8 cellular contexts compared by ENCODE assay signal in the genomic region with DNA sequence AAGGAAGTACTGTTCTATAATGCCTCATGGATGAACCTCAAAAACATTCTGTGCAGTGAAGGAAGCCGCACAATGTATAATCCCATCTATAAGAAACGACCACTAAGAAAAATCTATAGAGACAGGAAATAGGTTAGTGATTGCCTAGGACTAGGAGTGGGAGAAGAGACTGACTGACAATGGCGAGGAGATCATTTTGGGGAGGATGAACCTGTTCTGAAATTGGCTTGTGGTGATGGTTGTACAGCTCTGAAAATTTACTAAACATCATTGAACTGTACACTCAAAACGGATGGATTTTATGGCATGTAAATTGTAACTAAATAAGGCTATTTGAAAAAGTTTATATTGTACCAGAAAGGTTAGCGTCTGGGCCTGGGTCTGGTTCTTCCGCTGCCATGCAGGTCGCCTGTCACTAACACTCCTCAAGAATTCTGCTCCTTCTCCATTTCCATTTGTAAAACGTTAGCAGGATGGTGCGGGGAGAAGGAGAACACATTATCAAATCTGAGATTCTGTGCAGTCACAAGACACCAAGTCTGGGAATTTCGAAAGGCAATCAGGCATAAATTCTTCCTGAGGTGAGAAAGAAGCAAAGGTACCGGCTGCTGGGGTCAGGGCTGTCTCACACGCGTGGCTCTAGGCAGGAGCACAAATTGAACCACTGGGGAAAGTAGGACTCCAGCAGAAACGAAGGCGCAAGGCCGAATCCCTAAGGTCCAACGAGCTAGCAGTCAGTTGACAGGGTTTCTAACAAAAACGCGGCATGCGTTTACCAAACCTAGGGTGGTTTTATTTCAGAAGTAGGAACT. TPM values are rescaled to one million over a fixed set of nuclear protein-coding genes. Genes with fewer than 3 reads are reported as not detected.
DNase-seq lines count a peak whose midpoint lies in the region; ATAC-seq, FAIRE-seq and TF ChIP-seq lines count a peak whose summit lies in the region.

No MANE protein-coding gene starts in this region.

- BruUV-seq in K562 (replicated peaks; lab: Mats Ljungman, UMichigan): TSS peak; percentile 71

- H3K9me3 Mint-ChIP-seq in naive thymus-derived CD4-positive, alpha-beta T cell: no peaks in the 10 kb centered on the region

- POLR2A ChIA-PET in K562 (lab: Yijun Ruan, JAX): interaction anchor here (0.5 to 1.3 kb wide), 8 partner anchors 8 to 730 kb away, joined by 3 read pairs; no protein-coding TSS in a partner anchor
- POLR2A ChIA-PET in naive thymus-derived CD4-positive, alpha-beta T cell (lab: Charles Lee): no interaction called here

- H3K9ac ChIP-seq in K562 (ENCODE audit: insufficient read depth in 1 of 2, low read depth in 2 of 2, low read length in 2 of 2): peak overlapping the region; percentile 82 to 98

- no peaks in the 10 kb centered on the region for H4K20me1 ChIP-seq in K562 (replicated peaks; ENCODE audit: control insufficient read depth, insufficient read depth, low read length)

- peak overlapping the region; percentile 82 for H3K27ac ChIP-seq in K562 (ENCODE audit: extremely low read depth, low read depth, low read length)
- no peak overlapping the region for H3K27ac ChIP-seq in naive thymus-derived CD4-positive, alpha-beta T cell (ENCODE audit: low read depth, low read length)

- no peak for TF ChIP-seq RAD21 in K562 (CRISPR knock-in tag; conservative IDR thresholded peaks at IDR 0.05 in 1 of 2, IDR thresholded peaks at IDR 0.05 in 1 of 2)

- no peak for FAIRE-seq in K562 (lab: Jason Lieb, UNC)

- CTCF ChIA-PET in K562 (lab: Yijun Ruan, JAX; ENCODE audit: low intra/inter-chr PET ratio): no interaction called here
- CTCF ChIA-PET in naive thymus-derived CD4-positive, alpha-beta T cell (lab: Charles Lee): no interaction called here

- TF ChIP-seq EP300 in K562 (IDR thresholded peaks at IDR 0.05; ENCODE audit: low read length): no peak

- DNase-seq in BE2C (no peak), K562 (ENCODE audit: extremely low read depth in 1 of 4, low spot score in 3 of 4) (peak in 1 of 4 experiments; percentile 13), GM19240 (ENCODE audit: insufficient read length, low spot score) (no peak), NOMO-1 treated with DMSO at 0.1 percent for 48 hours (lab: John Stamatoyannopoulos, UW; ENCODE audit: unreplicated experiment) (no peak), NCI-H1694 (lab: John Stamatoyannopoulos, UW) (no peak)
- DNase-seq in naive thymus-derived CD4-positive, alpha-beta T cell: no peak

- TF ChIP-seq POLR2A in K562 (conservative IDR thresholded peaks at IDR 0.05): no peak

- peaks cover 0 to 15% (median 10%) of the 10 kb centered on the region in 7 donors for H3K4me1 Mint-ChIP-seq in naive thymus-derived CD4-positive, alpha-beta T cell

- H3K27me3 ChIP-seq in BE2C (peaks cover 21% of the 10 kb centered on the region), K562 (ENCODE audit: control insufficient read depth in 2 of 2, insufficient read depth in 2 of 2, low read length in 2 of 2) (no peaks in the 10 kb centered on the region)
- H3K27me3 ChIP-seq in naive thymus-derived CD4-positive, alpha-beta T cell (ENCODE audit: control insufficient read depth in 2 of 2, insufficient read depth in 2 of 2, low read length in 2 of 2): peaks cover 0 to 9% of the 10 kb centered on the region in 2 donors

- no peaks in the 10 kb centered on the region for H3K9me3 ChIP-seq in BE2C
- H3K9me3 ChIP-seq in K562 (replicated peaks; ENCODE audit: control insufficient read depth, insufficient read depth, low read depth, low read length): no peaks in the 10 kb centered on the region
- H3K9me3 ChIP-seq in naive thymus-derived CD4-positive, alpha-beta T cell (ENCODE audit: control insufficient read depth in 2 of 3, low read length in 3 of 3): no peaks in the 10 kb centered on the region

- peaks cover 36% of the 10 kb centered on the region for H3K79me2 ChIP-seq in K562 (ENCODE audit: control insufficient read depth, insufficient read depth, low read length)

- peak overlapping the region; percentile 90 for H3K4me2 ChIP-seq in K562 (ENCODE audit: insufficient read depth, low read length)

- H3K27me3 Mint-ChIP-seq in naive thymus-derived CD4-positive, alpha-beta T cell: peaks cover 57 to 77% (median 67%) of the 10 kb centered on the region in 5 donors

- H3K27ac Mint-ChIP-seq in naive thymus-derived CD4-positive, alpha-beta T cell: no peak overlapping the region

- peak overlapping the region; percentile 14 to 81 (median 66) for H3K4me3 Mint-ChIP-seq in naive thymus-derived CD4-positive, alpha-beta T cell

- no peaks in the 10 kb centered on the region for H3K36me3 ChIP-seq in BE2C
- peaks cover 21% of the 10 kb centered on the region for H3K36me3 ChIP-seq in K562 (ENCODE audit: control insufficient read depth, insufficient read depth, low read length)
- no peaks in the 10 kb centered on the region for H3K36me3 ChIP-seq in naive thymus-derived CD4-positive, alpha-beta T cell (ENCODE audit: control insufficient read depth in 2 of 3, insufficient read depth in 3 of 3, low read length in 3 of 3)

- WGBS in K562 (ENCODE audit: insufficient coverage, low coverage, missing lambda C conversion rate): 9% methylated on average over 20 of the region's 20 CpGs

- no peaks in the 10 kb centered on the region for H3K36me3 Mint-ChIP-seq in naive thymus-derived CD4-positive, alpha-beta T cell

- no peaks in the 10 kb centered on the region for H3K9me1 ChIP-seq in K562 (ENCODE audit: control insufficient read depth, insufficient read depth, low read length)

- ATAC-seq in HG02678 (IDR thresholded peaks at IDR 0.05; ENCODE audit: unreplicated experiment): peak; percentile 0
- ATAC-seq in K562: peak; percentile 17
- no peak for ATAC-seq in naive thymus-derived CD4-positive, alpha-beta T cell
- ATAC-seq in HG03342 (IDR thresholded peaks at IDR 0.05; ENCODE audit: unreplicated experiment): no peak

- H3K4me1 ChIP-seq in BE2C (no peaks in the 10 kb centered on the region), K562 (replicated peaks in 1 of 2; ENCODE audit: control insufficient read depth in 2 of 2, insufficient read depth in 2 of 2, low read length in 2 of 2) (peaks cover 15 to 22% of the 10 kb centered on the region in 2 experiments; a peak in 4 of 5 replicates)
- H3K4me1 ChIP-seq in naive thymus-derived CD4-positive, alpha-beta T cell (ENCODE audit: control insufficient read depth in 2 of 2, insufficient read depth in 2 of 2, low read length in 2 of 2): peaks cover 0 to 5% of the 10 kb centered on the region in 2 donors

- H3K4me3 ChIP-seq in BE2C (ENCODE audit: low read depth, low read length) (peak overlapping the region; percentile 66), K562 (peak overlapping the region; percentile 70)
- no peak overlapping the region for H3K4me3 ChIP-seq in naive thymus-derived CD4-positive, alpha-beta T cell (ENCODE audit: low read length)

- in situ Hi-C loops in K562 (cut with MboI): no loop called here

- peak overlapping the region; percentile 97 for H2AFZ ChIP-seq in K562 (ENCODE audit: low read depth, low read length)

- intact Hi-C loops in K562 (cut with micrococcal nuclease): loop anchor here (5.0 kb wide), 1 partner anchor 111 kb away; no protein-coding TSS in a partner anchor
- intact Hi-C loops in naive thymus-derived CD4-positive, alpha-beta T cell (cut with micrococcal nuclease): loop anchor here in 1 of 2 donors (10.0 kb wide), 1 partner anchor 211 kb away; no protein-coding TSS in a partner anchor

- TF ChIP-seq CTCF in BE2C (IDR thresholded peaks at IDR 0.05; ENCODE audit: low read depth, low read length): no peak
- no peak for TF ChIP-seq CTCF in K562 (IDR thresholded peaks at IDR 0.05 in 2 of 3, conservative IDR thresholded peaks at IDR 0.05 in 1 of 3; ENCODE audit: insufficient read depth in 2 of 3, low read depth in 1 of 3, low read length in 3 of 3)

TF ChIP-seq in K562, 482 proteins besides CTCF, POLR2A, EP300 and RAD21 (continues in another document):
- TF ChIP-seq, protein P1, sequence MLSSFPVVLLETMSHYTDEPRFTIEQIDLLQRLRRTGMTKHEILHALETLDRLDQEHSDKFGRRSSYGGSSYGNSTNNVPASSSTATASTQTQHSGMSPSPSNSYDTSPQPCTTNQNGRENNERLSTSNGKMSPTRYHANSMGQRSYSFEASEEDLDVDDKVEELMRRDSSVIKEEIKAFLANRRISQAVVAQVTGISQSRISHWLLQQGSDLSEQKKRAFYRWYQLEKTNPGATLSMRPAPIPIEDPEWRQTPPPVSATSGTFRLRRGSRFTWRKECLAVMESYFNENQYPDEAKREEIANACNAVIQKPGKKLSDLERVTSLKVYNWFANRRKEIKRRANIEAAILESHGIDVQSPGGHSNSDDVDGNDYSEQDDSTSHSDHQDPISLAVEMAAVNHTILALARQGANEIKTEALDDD (IDR thresholded peaks at IDR 0.05): 0 out of 2 replicates have a peak, but pooled peaks have one; percentile 20
- TF ChIP-seq MAFF (IDR thresholded peaks at IDR 0.05; ENCODE audit: low read length) (no peak), SAP30 (IDR thresholded peaks at IDR 0.05; ENCODE audit: borderline replicate concordance, insufficient read depth, low read depth, low read length, poor library complexity, severe bottlenecking) (peak; percentile 7), PRPF4 (IDR thresholded peaks at IDR 0.05; ENCODE audit: insufficient read depth, low read depth, low read length, poor library complexity, severe bottlenecking) (no peak), FOXP1 (CRISPR knock-in tag; IDR thresholded peaks at IDR 0.05) (no peak)

RNA-seq across cellular contexts. Expression of a gene that starts 0.8 kb away (rescaled TPM):
- polyA plus RNA-seq in BE2C (2012; ENCODE audit: insufficient read depth, insufficient read length, low read depth): 0.97 TPM
- total RNA-seq in K562 (2011; cell fraction: chromatin; rRNA removed; ENCODE audit: low replicate concordance): 130 and 206 TPM in 2 replicates
- 128 and 147 TPM in 2 replicates for total RNA-seq in K562 (2011; cell fraction: nucleolus; rRNA removed)
- total RNA-seq in K562 (2011; cell fraction: nucleoplasm; rRNA removed): 145 and 165 TPM in 2 replicates
- total RNA-seq in K562 (2014; rRNA removed) (64.8 and 70.0 TPM in 2 replicates), K562 (2014; rRNA removed; fragmentation: Illumina TruSeq; extraction: Trizol) (88.6 and 91.9 TPM in 2 replicates), K562 (2015; rRNA removed; fragmentation: Illumina TruSeq; extraction: Trizol) (69.3 and 69.7 TPM in 2 replicates), K562 (2021) (64.0 and 65.7 TPM in 2 replicates)
- polyA plus RNA-seq in K562 (2011; rRNA removed) (113 and 141 TPM in 2 replicates), K562 (2014; fragmentation: Illumina TruSeq; extraction: Trizol) (80.9 and 95.3 TPM in 2 replicates), K562 (2014; fragmentation: Nextera tagmentation; extraction: Ambion mirVana) (10 to 100 TPM; 27.0 to 36.8 TPM), K562 (2014; rRNA removed) (72.1 and 82.6 TPM in 2 replicates)
- 54.6 and 55.7 TPM in 2 replicates for polyA plus RNA-seq in K562 (2011; cell fraction: cytosol; rRNA removed)
- polyA plus RNA-seq in K562 (2011; cell fraction: nucleus; rRNA removed): 224 and 253 TPM in 2 replicates
- 53.6 and 64.6 TPM in 2 replicates for polyA plus RNA-seq in K562 (2012)
- 70.0 and 76.8 TPM in 2 replicates for polyA minus RNA-seq in K562 (2011; rRNA and poly(A)+ RNA removed)
- polyA minus RNA-seq in K562 (2011; cell fraction: cytosol; rRNA and poly(A)+ RNA removed): 34.6 and 45.0 TPM in 2 replicates
- 50.4 and 66.5 TPM in 2 replicates for polyA minus RNA-seq in K562 (2011; cell fraction: nucleus; rRNA and poly(A)+ RNA removed)
- 1 to 10 TPM in 1 of 5 experiments, under 1 TPM in 2, not detected in 2; 0.21 to 1.6 (median 0.24) TPM for total RNA-seq in naive thymus-derived CD4-positive, alpha-beta T cell
- under 1 TPM; 0.15 to 0.55 TPM for polyA plus RNA-seq in naive thymus-derived CD4-positive, alpha-beta T cell

Comparison
In these comparisons a context has a peak if more than half of its experiments do, and no peak if none do; other contexts are left out.
1. ATAC-seq: peak in HG02678 (single experiment) and K562 (single experiment); none in naive thymus-derived CD4-positive, alpha-beta T cell (single experiment) and HG03342 (single experiment).
2. RNA of a gene that starts 0.8 kb away (total RNA-seq): 64.0 to 206 TPM in K562; 0.21 to 1.6 TPM in naive thymus-derived CD4-positive, alpha-beta T cell; every median in the first group is over 10 times any median in the second.